15 cellular contexts compared by ENCODE assay signal in the genomic region with DNA sequence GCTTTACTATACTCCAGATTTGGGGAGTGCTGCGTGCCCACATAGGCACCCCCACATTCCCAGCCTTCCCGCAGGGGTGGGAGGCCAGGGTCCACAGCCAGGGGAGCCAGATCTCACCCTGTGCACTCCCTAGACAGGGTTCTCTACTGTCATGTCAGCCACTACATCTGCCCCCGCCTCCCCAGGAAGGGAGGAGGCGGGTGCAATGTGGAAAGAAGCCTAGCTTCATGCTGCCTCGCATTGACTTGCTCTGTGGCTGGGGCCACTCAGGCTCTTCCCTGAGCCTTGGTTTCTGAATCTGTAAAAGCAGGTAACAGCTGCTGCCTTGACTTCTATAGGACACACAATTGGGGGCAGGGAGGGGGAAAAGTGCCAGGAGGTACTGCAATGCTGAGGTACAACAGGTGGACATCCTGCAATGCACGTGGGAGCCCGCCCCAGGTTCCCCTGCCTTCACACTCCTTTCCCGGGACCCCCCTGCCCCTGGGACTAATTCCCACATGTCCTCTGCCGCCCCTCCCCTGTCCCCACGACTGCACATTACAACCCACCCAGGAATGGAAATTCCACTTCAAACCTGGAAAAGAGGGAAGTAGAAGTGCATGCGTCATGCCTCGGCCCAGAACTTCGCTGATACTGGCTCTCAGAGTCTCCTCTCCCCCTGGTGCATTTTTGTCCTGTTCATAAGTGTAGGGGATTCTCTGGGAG. TPM values are rescaled to one million over a fixed set of nuclear protein-coding genes. Genes with fewer than 3 reads are reported as not detected.
DNase-seq lines count a peak whose midpoint lies in the region; ATAC-seq and TF ChIP-seq lines count a peak whose summit lies in the region.
"Had no signal": no experiment of that assay in that cellular context is flagged by ENCODE, and none has a peak within 500 bp of the region (broad histone marks: within the 10 kb centered on the region; RNA-seq: fewer than 3 reads in every experiment).

No MANE protein-coding gene starts in this region.

- no peak for ATAC-seq in CD4-positive, CD25-positive, alpha-beta regulatory T cell (ENCODE audit: low read depth in 2 of 2)
- ATAC-seq in activated T-helper 17 cell treated with anti-CD3 and anti-CD28 coated beads, Interleukin-2, amount 50 U/mL, for 72 hours (replicated peaks) = no peak
- ATAC-seq in left lobe of liver (no peak), HG03280 (IDR thresholded peaks at IDR 0.05; ENCODE audit: unreplicated experiment) (no peak)

- peaks cover 6% of the 10 kb centered on the region for H4K20me1 ChIP-seq in osteoblast (ENCODE audit: insufficient read depth, low read length)

- POLR2A ChIA-PET in HEK293 (lab: Yijun Ruan, JAX) = no interaction called here

- H3K4me1 ChIP-seq in CD4-positive, CD25-positive, alpha-beta regulatory T cell (ENCODE audit: control insufficient read depth, insufficient read depth, low read length, poor library complexity, severe bottlenecking) = no peaks in the 10 kb centered on the region
- H3K4me1 ChIP-seq in HEK293 (ENCODE audit: control insufficient read depth, insufficient read depth, low read length) (no peaks in the 10 kb centered on the region), osteoblast (ENCODE audit: insufficient read depth, low read length) (no peaks in the 10 kb centered on the region)

- no peaks in the 10 kb centered on the region for H3K79me2 ChIP-seq in osteoblast (ENCODE audit: insufficient read depth, low read length)

- H3K27ac Mint-ChIP-seq in CD4-positive, CD25-positive, alpha-beta regulatory T cell = peak overlapping the region in 2 of 3 donors; percentile 62 to 83
- H3K27ac Mint-ChIP-seq in activated T-helper 17 cell treated with anti-CD3 and anti-CD28 coated beads, Interleukin-2, amount 50 U/mL, for 72 hours = peak overlapping the region; percentile 65

- no peaks in the 10 kb centered on the region for H3K27me3 ChIP-seq in CD4-positive, CD25-positive, alpha-beta regulatory T cell (ENCODE audit: control insufficient read depth, insufficient read depth, low read length)
- H3K27me3 ChIP-seq in osteoblast (ENCODE audit: insufficient read depth, low read length) = no peaks in the 10 kb centered on the region
- H3K27me3 ChIP-seq: MG63 had no signal

- H3K4me2 ChIP-seq in osteoblast (ENCODE audit: insufficient read depth, low read length) = no peak overlapping the region
- H3K4me2 ChIP-seq: SK-N-SH had no signal

- no peaks in the 10 kb centered on the region for H3K9me3 Mint-ChIP-seq in CD4-positive, CD25-positive, alpha-beta regulatory T cell
- H3K9me3 Mint-ChIP-seq in activated T-helper 17 cell treated with anti-CD3 and anti-CD28 coated beads, Interleukin-2, amount 50 U/mL, for 72 hours = no peaks in the 10 kb centered on the region

- no peak overlapping the region for H2AFZ ChIP-seq in osteoblast (ENCODE audit: low read length)

- TF ChIP-seq CTCF in HEK293 (tag by site-specific recombination; IDR thresholded peaks at IDR 0.05) (no peak), osteoblast (IDR thresholded peaks at IDR 0.05; ENCODE audit: extremely low read depth, low read depth, low read length) (no peak)

- CTCF ChIA-PET in HEK293 (lab: Yijun Ruan, JAX) = interaction anchor here (0.6 to 2.8 kb wide), 2 partner anchors 37 to 97 kb away, joined by 3 to 11 read pairs; no protein-coding TSS in a partner anchor

- H3K27me3 Mint-ChIP-seq in CD4-positive, CD25-positive, alpha-beta regulatory T cell = no peaks in the 10 kb centered on the region
- no peaks in the 10 kb centered on the region for H3K27me3 Mint-ChIP-seq in activated T-helper 17 cell treated with anti-CD3 and anti-CD28 coated beads, Interleukin-2, amount 50 U/mL, for 72 hours

- no peaks in the 10 kb centered on the region for H3K9me3 ChIP-seq in CD4-positive, CD25-positive, alpha-beta regulatory T cell (ENCODE audit: control insufficient read depth in 2 of 2, low read length in 2 of 2)
- H3K9me3 ChIP-seq in HEK293 (ENCODE audit: control insufficient read depth, insufficient read depth, low read depth, low read length) (no peaks in the 10 kb centered on the region), osteoblast (ENCODE audit: low read depth, low read length) (no peaks in the 10 kb centered on the region)
- H3K9me3 ChIP-seq: MG63, SK-N-SH had no signal

- H3K4me3 Mint-ChIP-seq in CD4-positive, CD25-positive, alpha-beta regulatory T cell = no peak overlapping the region
- H3K4me3 Mint-ChIP-seq in activated T-helper 17 cell treated with anti-CD3 and anti-CD28 coated beads, Interleukin-2, amount 50 U/mL, for 72 hours = no peak overlapping the region

- DNase-seq in CD4-positive, CD25-positive, alpha-beta regulatory T cell = no peak
- DNase-seq in osteoblast (ENCODE audit: insufficient read length, low spot score, missing footprints) = peak; percentile 52
- no peak for DNase-seq in left lobe of liver (ENCODE audit: low spot score)
- no peak for DNase-seq in NCI-H2196 treated with DMSO at 0.1 percent for 48 hours (lab: John Stamatoyannopoulos, UW; ENCODE audit: unreplicated experiment)
- DNase-seq: MG63, NCI-H1105, NCI-H1694, NCI-H2227 treated with DMSO at 0.1 percent for 48 hours, NCI-H524, SHP77, SK-N-SH had no signal

- H3K27ac ChIP-seq in CD4-positive, CD25-positive, alpha-beta regulatory T cell (ENCODE audit: insufficient read depth, low read length, poor library complexity, severe bottlenecking) = no peak overlapping the region
- H3K27ac ChIP-seq in HEK293 (ENCODE audit: extremely low read depth, low read depth, low read length) = no peak overlapping the region
- H3K27ac ChIP-seq in osteoblast (ENCODE audit: low read depth, low read length) = no peak overlapping the region

- H3K36me3 ChIP-seq in CD4-positive, CD25-positive, alpha-beta regulatory T cell (ENCODE audit: control insufficient read depth, insufficient read depth, low read length) = peaks cover 9% of the 10 kb centered on the region
- H3K36me3 ChIP-seq in HEK293 (ENCODE audit: control insufficient read depth in 2 of 2, insufficient read depth in 1 of 2, low read length in 2 of 2) = no peaks in the 10 kb centered on the region
- no peaks in the 10 kb centered on the region for H3K36me3 ChIP-seq in osteoblast (ENCODE audit: insufficient read depth, low read length)
- H3K36me3 ChIP-seq: MG63 had no signal

- no peaks in the 10 kb centered on the region for H3K36me3 Mint-ChIP-seq in CD4-positive, CD25-positive, alpha-beta regulatory T cell
- H3K36me3 Mint-ChIP-seq in activated T-helper 17 cell treated with anti-CD3 and anti-CD28 coated beads, Interleukin-2, amount 50 U/mL, for 72 hours (ENCODE audit: low read depth) = no peaks in the 10 kb centered on the region

- H3K4me1 Mint-ChIP-seq in CD4-positive, CD25-positive, alpha-beta regulatory T cell = peaks cover 0 to 12% (median 6%) of the 10 kb centered on the region in 4 donors
- H3K4me1 Mint-ChIP-seq in activated T-helper 17 cell treated with anti-CD3 and anti-CD28 coated beads, Interleukin-2, amount 50 U/mL, for 72 hours = no peaks in the 10 kb centered on the region

- H3K4me3 ChIP-seq in CD4-positive, CD25-positive, alpha-beta regulatory T cell (ENCODE audit: low read depth, low read length) = no peak overlapping the region
- H3K4me3 ChIP-seq in HEK293 (ENCODE audit: low read depth, low read length) (no peak overlapping the region), osteoblast (ENCODE audit: insufficient read depth, low read length) (no peak overlapping the region)
- H3K4me3 ChIP-seq: MG63 had no signal

TF ChIP-seq in HEK293, 187 proteins besides CTCF, POLR2A, EP300 and RAD21:
- no peak for TF ChIP-seq ZNF174 (tag by site-specific recombination; IDR thresholded peaks at IDR 0.05)
- peak; percentile 55; the same call in 1 of the 2 replicates for TF ChIP-seq SCRT2 (tag by site-specific recombination; IDR thresholded peaks at IDR 0.05)

RNA-seq across cellular contexts. Expression of a gene that starts 44.0 kb away (rescaled TPM):
- 170 TPM for total RNA-seq in CD4-positive, CD25-positive, alpha-beta regulatory T cell
- polyA plus RNA-seq in CD4-positive, CD25-positive, alpha-beta regulatory T cell = 10 to 100 TPM in 3 of 4 donors, 1 to 10 TPM in 1; 8.0 to 23.4 (median 15.9) TPM
- total RNA-seq in activated T-helper 17 cell treated with anti-CD3 and anti-CD28 coated beads, Interleukin-2, amount 50 U/mL, for 72 hours = 10 to 100 TPM; 26.8 to 54.2 TPM
- 13.4 and 14.1 TPM in 2 replicates for total RNA-seq in osteoblast
- total RNA-seq in left lobe of liver = 9.1 TPM

RNA-seq across cellular contexts. Expression of a gene that starts 48.8 kb away (rescaled TPM):
- 0.47 TPM for total RNA-seq in CD4-positive, CD25-positive, alpha-beta regulatory T cell
- under 1 TPM in 3 of 4 donors, not detected in 1; 0.31 to 0.78 (median 0.49) TPM for polyA plus RNA-seq in CD4-positive, CD25-positive, alpha-beta regulatory T cell
- total RNA-seq in activated T-helper 17 cell treated with anti-CD3 and anti-CD28 coated beads, Interleukin-2, amount 50 U/mL, for 72 hours = 1 to 10 TPM in 1 of 2 donors, under 1 TPM in 1; 0.50 to 1.2 TPM
- total RNA-seq in osteoblast = 2.4 and 4.3 TPM in 2 replicates
- not detected for total RNA-seq in left lobe of liver
- total RNA-seq: HepG2 had no signal
- polyA plus RNA-seq: HepG2 had no signal
